Comparison of ENCODE assay signal across 18 cellular contexts in the genomic region with DNA sequence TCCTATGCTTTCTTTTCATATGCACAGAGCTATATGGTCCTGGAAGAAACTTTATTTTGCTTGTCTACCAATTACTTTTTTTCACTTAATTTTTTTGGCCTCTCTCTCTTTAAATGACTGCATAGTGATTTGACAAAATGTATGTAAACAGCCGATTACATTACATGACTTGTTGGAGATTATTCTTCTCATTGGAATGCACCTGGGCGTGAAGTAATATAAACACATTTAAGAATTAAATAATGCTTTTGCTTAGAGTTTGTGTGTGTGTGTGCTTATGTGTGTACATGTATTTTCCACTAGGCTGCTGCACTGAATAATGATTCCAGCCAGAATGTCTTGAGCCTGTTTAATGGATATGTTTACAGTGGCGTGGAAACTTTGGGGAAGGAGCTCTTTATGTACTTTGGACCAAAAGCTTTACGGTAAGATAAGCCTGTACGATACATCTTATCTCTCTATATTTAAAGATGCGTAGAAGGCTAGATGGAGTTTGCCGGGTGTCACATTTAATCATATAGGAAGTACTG. TPM values are rescaled to one million over a fixed set of nuclear protein-coding genes. Genes with fewer than 3 reads are reported as not detected.
DNase-seq lines count a peak whose midpoint lies in the region; ATAC-seq and TF ChIP-seq lines count a peak whose summit lies in the region.
"Had no signal": no experiment of that assay in that cellular context is flagged by ENCODE, and none has a peak within 500 bp of the region (broad histone marks: within the 10 kb centered on the region; RNA-seq: fewer than 3 reads in every experiment).

No MANE protein-coding gene starts in this region.

- no peak for DNase-seq in activated CD4-positive, alpha-beta T cell treated with anti-CD3 and anti-CD28 coated beads, Interleukin-2, amount 10 ng/mL, durations not matched to agents 24 days and 14 days
- DNase-seq in activated CD4-positive, alpha-beta T cell treated with anti-CD3 and anti-CD28 coated beads, Interleukin-2, amount 50 U/mL, for 1 hour = no peak
- DNase-seq in fibroblast of lung (ENCODE audit: low read depth in 2 of 2) (peak; percentile 29 to 49), NCI-H1092 treated with DMSO at 0.1 percent for 48 hours (lab: John Stamatoyannopoulos, UW) (no peak), NOMO-1 treated with dmso at 0.1 percent for 144 hours (lab: John Stamatoyannopoulos, UW; ENCODE audit: unreplicated experiment) (no peak)
- DNase-seq in stimulated activated effector memory CD8-positive, alpha-beta T cell treated with anti-CD3 and anti-CD28 coated beads, Interleukin-12 subunit alpha, Interleukin-12 subunit beta, amount 100 ng/mL, for 72 hours (ENCODE audit: low spot score in 2 of 2) = no peak
- DNase-seq in stimulated activated CD8-positive, alpha-beta memory T cell treated with anti-CD3 and anti-CD28 coated beads, Interleukin-4, amount 100 ng/mL, for 48 hours = no peak
- DNase-seq: activated CD4-positive, CD25-positive, alpha-beta regulatory T cell; C1 segment of cervical spinal cord; effector CD4-positive, alpha-beta T cell; foreskin fibroblast; MM.1S; NCI-H187 treated with DMSO at 0.1 percent for 48 hours; NK-92 treated with Interleukin-12 subunit alpha and Interleukin-12 subunit beta, amount 100 ng/mL, for 24 hours; stimulated activated naive B cell treated with anti-CD40 and anti-IgM and Interleukin-4, amounts not matched to agents 10 μg/mL and 1 μg/mL and 100 μg/mL, for 72 hours; thyroid gland had no signal

- intact Hi-C loops in activated CD4-positive, alpha-beta T cell treated with anti-CD3 and anti-CD28 coated beads, Interleukin-2, amount 10 ng/mL, durations not matched to agents 24 days and 14 days (cut with micrococcal nuclease) = no loop called here

- peaks cover 41% of the 10 kb centered on the region for H3K36me3 Mint-ChIP-seq in activated CD4-positive, alpha-beta T cell treated with anti-CD3 and anti-CD28 coated beads, Interleukin-2, amount 10 ng/mL, durations not matched to agents 24 days and 14 days (ENCODE audit: low read depth)
- H3K36me3 Mint-ChIP-seq in stimulated activated effector memory CD8-positive, alpha-beta T cell treated with anti-CD3 and anti-CD28 coated beads, Interleukin-12 subunit alpha, Interleukin-12 subunit beta, amount 100 ng/mL, for 72 hours = no peaks in the 10 kb centered on the region
- H3K36me3 Mint-ChIP-seq: stimulated activated naive B cell treated with anti-CD40 and anti-IgM and Interleukin-4, amounts not matched to agents 10 μg/mL and 1 μg/mL and 100 μg/mL, for 72 hours had no signal

- peaks cover 16% of the 10 kb centered on the region for H3K79me2 ChIP-seq in fibroblast of lung (ENCODE audit: control insufficient read depth, insufficient read depth, low read length)

- H3K4me3 Mint-ChIP-seq in activated CD4-positive, alpha-beta T cell treated with anti-CD3 and anti-CD28 coated beads, Interleukin-2, amount 10 ng/mL, durations not matched to agents 24 days and 14 days = peak overlapping the region; percentile 7
- H3K4me3 Mint-ChIP-seq in stimulated activated effector memory CD8-positive, alpha-beta T cell treated with anti-CD3 and anti-CD28 coated beads, Interleukin-12 subunit alpha, Interleukin-12 subunit beta, amount 100 ng/mL, for 72 hours = no peak overlapping the region
- H3K4me3 Mint-ChIP-seq: stimulated activated naive B cell treated with anti-CD40 and anti-IgM and Interleukin-4, amounts not matched to agents 10 μg/mL and 1 μg/mL and 100 μg/mL, for 72 hours had no signal

- no peaks in the 10 kb centered on the region for H4K20me1 ChIP-seq in fibroblast of lung (ENCODE audit: control insufficient read depth, extremely low read depth, insufficient read depth, low read length)

- H3K4me1 ChIP-seq in fibroblast of lung (ENCODE audit: control insufficient read depth, extremely low read depth, insufficient read depth, low read length) = peaks cover 2% of the 10 kb centered on the region
- H3K4me1 ChIP-seq: thyroid gland had no signal

- peaks cover 4% of the 10 kb centered on the region for H3K9me3 Mint-ChIP-seq in activated CD4-positive, alpha-beta T cell treated with anti-CD3 and anti-CD28 coated beads, Interleukin-2, amount 10 ng/mL, durations not matched to agents 24 days and 14 days
- no peaks in the 10 kb centered on the region for H3K9me3 Mint-ChIP-seq in stimulated activated effector memory CD8-positive, alpha-beta T cell treated with anti-CD3 and anti-CD28 coated beads, Interleukin-12 subunit alpha, Interleukin-12 subunit beta, amount 100 ng/mL, for 72 hours
- H3K9me3 Mint-ChIP-seq: stimulated activated naive B cell treated with anti-CD40 and anti-IgM and Interleukin-4, amounts not matched to agents 10 μg/mL and 1 μg/mL and 100 μg/mL, for 72 hours had no signal

- no peak overlapping the region for H3K27ac ChIP-seq in fibroblast of lung (ENCODE audit: insufficient read depth, low read length)
- H3K27ac ChIP-seq: thyroid gland had no signal

- H2AFZ ChIP-seq in fibroblast of lung (ENCODE audit: low read length) = peak overlapping the region; percentile 33

- no peak overlapping the region for H3K9ac ChIP-seq in fibroblast of lung (ENCODE audit: insufficient read depth, low read length)

- H3K9me3 ChIP-seq in fibroblast of lung (ENCODE audit: control insufficient read depth, insufficient read depth, low read depth, low read length) = no peaks in the 10 kb centered on the region
- H3K9me3 ChIP-seq: thyroid gland had no signal

- peak overlapping the region; percentile 17 for H3K4me2 ChIP-seq in fibroblast of lung (ENCODE audit: extremely low read depth, insufficient read depth, low read length)

- TF ChIP-seq CTCF in WI38 (IDR thresholded peaks at IDR 0.05; ENCODE audit: low read depth, low read length) = no peak
- no peak for TF ChIP-seq CTCF in fibroblast of lung (conservative IDR thresholded peaks at IDR 0.05 in 1 of 2, IDR thresholded peaks at IDR 0.05 in 1 of 2; ENCODE audit: low read depth in 1 of 2, low read length in 2 of 2)

- H3K4me3 ChIP-seq in WI38 (ENCODE audit: low read depth, low read length) (peak overlapping the region; percentile 18; the same call in 1 of the 2 replicates), fibroblast of lung (replicated peaks in 1 of 4; ENCODE audit: control extremely low read depth in 1 of 4, insufficient read depth in 1 of 4, low read depth in 3 of 4, low read length in 4 of 4) (peak overlapping the region in 1 of 4 experiments; percentile 16)
- H3K4me3 ChIP-seq: thyroid gland had no signal

- no peak overlapping the region for H3K27ac Mint-ChIP-seq in activated CD4-positive, alpha-beta T cell treated with anti-CD3 and anti-CD28 coated beads, Interleukin-2, amount 10 ng/mL, durations not matched to agents 24 days and 14 days
- peak overlapping the region; percentile 48 for H3K27ac Mint-ChIP-seq in stimulated activated effector memory CD8-positive, alpha-beta T cell treated with anti-CD3 and anti-CD28 coated beads, Interleukin-12 subunit alpha, Interleukin-12 subunit beta, amount 100 ng/mL, for 72 hours
- H3K27ac Mint-ChIP-seq: stimulated activated naive B cell treated with anti-CD40 and anti-IgM and Interleukin-4, amounts not matched to agents 10 μg/mL and 1 μg/mL and 100 μg/mL, for 72 hours had no signal

- no peak for ATAC-seq in stimulated activated effector memory CD8-positive, alpha-beta T cell treated with anti-CD3 and anti-CD28 coated beads, Interleukin-12 subunit alpha, Interleukin-12 subunit beta, amount 100 ng/mL, for 72 hours
- ATAC-seq: HepG2; stimulated activated naive B cell treated with anti-CD40 and anti-IgM and Interleukin-4, amounts not matched to agents 10 μg/mL and 1 μg/mL and 100 μg/mL, for 72 hours had no signal

- no peaks in the 10 kb centered on the region for H3K27me3 ChIP-seq in fibroblast of lung (ENCODE audit: control insufficient read depth, insufficient read depth, low read length)
- H3K27me3 ChIP-seq: thyroid gland had no signal

- H3K27me3 Mint-ChIP-seq in activated CD4-positive, alpha-beta T cell treated with anti-CD3 and anti-CD28 coated beads, Interleukin-2, amount 10 ng/mL, durations not matched to agents 24 days and 14 days = no peaks in the 10 kb centered on the region
- H3K27me3 Mint-ChIP-seq: stimulated activated naive B cell treated with anti-CD40 and anti-IgM and Interleukin-4, amounts not matched to agents 10 μg/mL and 1 μg/mL and 100 μg/mL, for 72 hours had no signal

- H3K36me3 ChIP-seq in fibroblast of lung (ENCODE audit: control insufficient read depth, insufficient read depth, low read length) = no peaks in the 10 kb centered on the region
- H3K36me3 ChIP-seq: thyroid gland had no signal

- peaks cover 59% of the 10 kb centered on the region for H3K4me1 Mint-ChIP-seq in activated CD4-positive, alpha-beta T cell treated with anti-CD3 and anti-CD28 coated beads, Interleukin-2, amount 10 ng/mL, durations not matched to agents 24 days and 14 days
- peaks cover 36% of the 10 kb centered on the region for H3K4me1 Mint-ChIP-seq in stimulated activated effector memory CD8-positive, alpha-beta T cell treated with anti-CD3 and anti-CD28 coated beads, Interleukin-12 subunit alpha, Interleukin-12 subunit beta, amount 100 ng/mL, for 72 hours

RNA-seq across cellular contexts. Expression of gene NEIL3, which starts 12.5 kb away (rescaled TPM):
- total RNA-seq in activated CD4-positive, alpha-beta T cell treated with anti-CD3 and anti-CD28 coated beads, Interleukin-2, amount 10 ng/mL, durations not matched to agents 24 days and 14 days = 15.5 and 17.0 TPM in 2 replicates
- total RNA-seq in fibroblast of lung = 2.3 and 4.5 TPM in 2 replicates
- 5.2 and 10.6 TPM in 2 replicates for polyA plus RNA-seq in fibroblast of lung
- polyA plus RNA-seq in fibroblast of lung (2012) = 2.4 and 5.4 TPM in 2 replicates
- polyA minus RNA-seq in fibroblast of lung (ENCODE audit: low replicate concordance) = 1.3 TPM in 1 of 2 replicates, not detected in the other

Comparison
In these comparisons a context has a peak if more than half of its experiments do, and no peak if none do; other contexts are left out.
1. DNase-seq: peak in fibroblast of lung (2 of 2); none in activated CD4-positive, alpha-beta T cell treated with anti-CD3 and anti-CD28 coated beads, Interleukin-2, amount 10 ng/mL, durations not matched to agents 24 days and 14 days (single experiment), activated CD4-positive, alpha-beta T cell treated with anti-CD3 and anti-CD28 coated beads, Interleukin-2, amount 50 U/mL, for 1 hour (single experiment), stimulated activated effector memory CD8-positive, alpha-beta T cell treated with anti-CD3 and anti-CD28 coated beads, Interleukin-12 subunit alpha, Interleukin-12 subunit beta, amount 100 ng/mL, for 72 hours (0 of 2), NCI-H1092 treated with DMSO at 0.1 percent for 48 hours (single experiment), stimulated activated CD8-positive, alpha-beta memory T cell treated with anti-CD3 and anti-CD28 coated beads, Interleukin-4, amount 100 ng/mL, for 48 hours (single experiment) and NOMO-1 treated with dmso at 0.1 percent for 144 hours (single experiment).